13 cellular contexts compared by ENCODE assay signal in genomic region chr10:123133511-123133910, GRCh38. TPM values are rescaled to one million over a fixed set of nuclear protein-coding genes. Genes with fewer than 3 reads are reported as not detected.
DNase-seq lines count a peak whose midpoint lies in the region; ATAC-seq, FAIRE-seq and TF ChIP-seq lines count a peak whose summit lies in the region.
"Had no signal": no experiment of that assay in that cellular context is flagged by ENCODE, and none has a peak within 500 bp of the region (broad histone marks: within the 10 kb centered on the region; RNA-seq: fewer than 3 reads in every experiment).

No MANE protein-coding gene starts in this region.

- H3K36me3 ChIP-seq in KMS-11 (ENCODE audit: insufficient read depth) (no peaks in the 10 kb centered on the region), hepatocyte (replicated peaks; ENCODE audit: insufficient read depth, low read depth) (no peaks in the 10 kb centered on the region), transverse colon (no peaks in the 10 kb centered on the region)

- no peak overlapping the region for H3K4me3 ChIP-seq in KMS-11 (IDR thresholded peaks at IDR 0.05; ENCODE audit: insufficient read depth, low read depth, low read length)
- H3K4me3 ChIP-seq in hepatocyte = no peak overlapping the region
- no peak overlapping the region for H3K4me3 ChIP-seq in transverse colon

- H3K4me1 ChIP-seq in KMS-11 (ENCODE audit: low read depth, poor library complexity, severe bottlenecking) = no peaks in the 10 kb centered on the region
- H3K4me1 ChIP-seq in hepatocyte (ENCODE audit: insufficient read depth) = peaks cover 16% of the 10 kb centered on the region
- peaks cover 22 to 47% (median 40%) of the 10 kb centered on the region in 4 donors for H3K4me1 ChIP-seq in transverse colon

- TF ChIP-seq CTCF in KMS-11 (conservative IDR thresholded peaks at IDR 0.05; ENCODE audit: low read depth, low read length) (no peak), hepatocyte (IDR thresholded peaks at IDR 0.05; ENCODE audit: poor library complexity) (no peak), transverse colon (IDR thresholded peaks at IDR 0.05) (no peak)

- H3K9me3 Mint-ChIP-seq in activated T-cell treated with anti-CD3 and anti-CD28 coated beads, Interleukin-2, amount 50 U/mL, for 4 hours = no peaks in the 10 kb centered on the region
- peaks cover 0 to 3% of the 10 kb centered on the region in 2 donors for H3K9me3 Mint-ChIP-seq in stimulated activated naive B cell treated with anti-CD40 and anti-IgM and Interleukin-4, amounts not matched to agents 10 μg/mL and 1 μg/mL and 100 μg/mL, for 72 hours
- H3K9me3 Mint-ChIP-seq: activated T-helper 1 cell treated with anti-CD3 and anti-CD28 coated beads, Interleukin-12 subunit alpha, Interleukin-12 subunit beta, Interleukin-2, Interleukin-4 antibody, amounts not matched to agents 30 ng/mL and 10 ng/mL and 1 ng/mL, durations not matched to agents 14 hours and 24 hours and 36 hours had no signal

- ATAC-seq in activated T-cell treated with anti-CD3 and anti-CD28 coated beads, Interleukin-2, amount 50 U/mL, for 4 hours = no peak
- no peak for ATAC-seq in stimulated activated naive B cell treated with anti-CD40 and anti-IgM and Interleukin-4, amounts not matched to agents 10 μg/mL and 1 μg/mL and 100 μg/mL, for 72 hours (replicated peaks)

- H3K4me2 ChIP-seq in KMS-11 = peak overlapping the region; percentile 18; the same call in 1 of the 2 replicates
- H3K4me2 ChIP-seq in hepatocyte = peak overlapping the region; percentile 84

- H3K79me2 ChIP-seq in KMS-11 (ENCODE audit: insufficient read depth, low read depth) = no peaks in the 10 kb centered on the region
- no peaks in the 10 kb centered on the region for H3K79me2 ChIP-seq in hepatocyte

- H2AFZ ChIP-seq in KMS-11 (ENCODE audit: low read depth) (peak overlapping the region; percentile 44; the same call in 1 of the 2 replicates), hepatocyte (no peak overlapping the region)

- no peak overlapping the region for H3K9ac ChIP-seq in KMS-11

- FAIRE-seq in GM12892 (lab: Jason Lieb, UNC) = no peak
- FAIRE-seq: colon had no signal

- in situ Hi-C loops in transverse colon (cut with MboI; ENCODE audit: low pct_ligation_motif_present in 1 of 4, low pct_unique_long_range_greater_than_20kb in 1 of 4, low sequenced_read_pairs in 3 of 4) = loop anchor here in 1 of 4 donors (25.0 kb wide), 1 partner anchor 429 kb away; no protein-coding TSS in a partner anchor

- 4% methylated on average over 25 of the region's 25 CpGs for WGBS in hepatocyte (ENCODE audit: low lambda C conversion rate, missing lambda C conversion rate)
- WGBS in transverse colon (ENCODE audit: low coverage in 1 of 2), 2 donors = 17% methylated on average over 24 of the region's 25 CpGs; no CpG with 5 or more reads in 1 of the 2 donors

- no peaks in the 10 kb centered on the region for H3K9me2 ChIP-seq in hepatocyte (replicated peaks; ENCODE audit: insufficient read depth)

- H3K36me3 Mint-ChIP-seq in activated T-cell treated with anti-CD3 and anti-CD28 coated beads, Interleukin-2, amount 50 U/mL, for 4 hours (ENCODE audit: insufficient read depth) = no peaks in the 10 kb centered on the region
- peaks cover 4 to 6% of the 10 kb centered on the region in 2 donors for H3K36me3 Mint-ChIP-seq in stimulated activated naive B cell treated with anti-CD40 and anti-IgM and Interleukin-4, amounts not matched to agents 10 μg/mL and 1 μg/mL and 100 μg/mL, for 72 hours

- DNase-seq in activated T-cell treated with anti-CD3 and anti-CD28 coated beads, Interleukin-2, amount 50 U/mL, for 4 hours = no peak
- DNase-seq in activated T-cell treated with anti-CD3 and anti-CD28 coated beads, Interleukin-2, amount 50 U/mL, for 48 hours = no peak
- DNase-seq in hepatocyte (ENCODE audit: low spot score) (no peak), transverse colon (no peak), AG20443 (ENCODE audit: low spot score) (no peak), GM12892 (ENCODE audit: insufficient read length) (no peak)
- no peak for DNase-seq in stimulated activated naive B cell treated with anti-CD40 and anti-IgM and Interleukin-4, amounts not matched to agents 10 μg/mL and 1 μg/mL and 100 μg/mL, for 72 hours
- DNase-seq: AML-193 had no signal

- H3K27me3 Mint-ChIP-seq in activated T-cell treated with anti-CD3 and anti-CD28 coated beads, Interleukin-2, amount 50 U/mL, for 4 hours (ENCODE audit: low read depth) = peaks cover 74% of the 10 kb centered on the region
- peaks cover 72 to 78% of the 10 kb centered on the region in 2 donors for H3K27me3 Mint-ChIP-seq in stimulated activated naive B cell treated with anti-CD40 and anti-IgM and Interleukin-4, amounts not matched to agents 10 μg/mL and 1 μg/mL and 100 μg/mL, for 72 hours

- H3K27ac Mint-ChIP-seq in stimulated activated naive B cell treated with anti-CD40 and anti-IgM and Interleukin-4, amounts not matched to agents 10 μg/mL and 1 μg/mL and 100 μg/mL, for 72 hours = peak overlapping the region; percentile 90

- intact Hi-C loops in transverse colon (cut with DNase I; ENCODE audit: low total_unique reads) = loop anchor here (5.0 kb wide), 1 partner anchor 424 kb away; no protein-coding TSS in a partner anchor

- TF ChIP-seq POLR2A in transverse colon (IDR thresholded peaks at IDR 0.05) (no peak), GM12892 (IDR thresholded peaks at IDR 0.05; ENCODE audit: low read depth, low read length) (no peak; the same call in 1 of the 2 replicates)

- no peaks in the 10 kb centered on the region for H3K9me3 ChIP-seq in hepatocyte (ENCODE audit: low read depth)
- no peaks in the 10 kb centered on the region for H3K9me3 ChIP-seq in transverse colon

- H3K27ac ChIP-seq in KMS-11 = no peak overlapping the region
- no peak overlapping the region for H3K27ac ChIP-seq in hepatocyte
- H3K27ac ChIP-seq in transverse colon = no peak overlapping the region

- H3K27me3 ChIP-seq in KMS-11 (ENCODE audit: insufficient read depth, low read depth) (no peaks in the 10 kb centered on the region), hepatocyte (peaks cover 96% of the 10 kb centered on the region), transverse colon (peaks cover 100% of the 10 kb centered on the region)

- no peak for TF ChIP-seq EP300 in transverse colon (IDR thresholded peaks at IDR 0.05; ENCODE audit: low read depth)

- H3K4me3 Mint-ChIP-seq in activated T-cell treated with anti-CD3 and anti-CD28 coated beads, Interleukin-2, amount 50 U/mL, for 4 hours = peak overlapping the region; percentile 67
- H3K4me3 Mint-ChIP-seq in stimulated activated naive B cell treated with anti-CD40 and anti-IgM and Interleukin-4, amounts not matched to agents 10 μg/mL and 1 μg/mL and 100 μg/mL, for 72 hours = peak overlapping the region in 1 of 2 donors; percentile 17

- H4K20me1 ChIP-seq in KMS-11 (ENCODE audit: insufficient read depth) = no peaks in the 10 kb centered on the region
- H4K20me1 ChIP-seq in hepatocyte (ENCODE audit: insufficient read depth, poor library complexity, severe bottlenecking) = no peaks in the 10 kb centered on the region

- peaks cover 36% of the 10 kb centered on the region for H3K4me1 Mint-ChIP-seq in activated T-cell treated with anti-CD3 and anti-CD28 coated beads, Interleukin-2, amount 50 U/mL, for 4 hours (ENCODE audit: low read depth)
- H3K4me1 Mint-ChIP-seq in stimulated activated naive B cell treated with anti-CD40 and anti-IgM and Interleukin-4, amounts not matched to agents 10 μg/mL and 1 μg/mL and 100 μg/mL, for 72 hours = peaks cover 16 to 34% of the 10 kb centered on the region in 2 donors

RNA-seq across cellular contexts. Expression of gene HMX3, which starts 2.3 kb away (rescaled TPM):
- total RNA-seq in activated T-cell treated with anti-CD3 and anti-CD28 coated beads, Interleukin-2, amount 50 U/mL, for 4 hours = under 1 TPM in 1 of 3 donors, not detected in 2; 0.16 TPM
- total RNA-seq in hepatocyte (not detected in 2 replicates), transverse colon (1 to 10 TPM in 2 of 4 donors, not detected in 2; 1.2 to 1.7 TPM)
- polyA plus RNA-seq in hepatocyte = not detected in 2 replicates
- 0.47 TPM for polyA plus RNA-seq in GM12892 (2012; ENCODE audit: missing spikeins)
- total RNA-seq: activated T-helper 1 cell treated with anti-CD3 and anti-CD28 coated beads, Interleukin-12 subunit alpha, Interleukin-12 subunit beta, Interleukin-2, Interleukin-4 antibody, amounts not matched to agents 30 ng/mL and 10 ng/mL and 1 ng/mL, durations not matched to agents 14 hours and 24 hours and 36 hours; lung microvascular endothelial cell; right cardiac atrium had no signal
- polyA plus RNA-seq: right cardiac atrium had no signal

RNA-seq across cellular contexts. Expression of gene HMX2, which starts 14.4 kb away (rescaled TPM):
- under 1 TPM in 1 of 3 donors, not detected in 2; 0.11 TPM for total RNA-seq in activated T-cell treated with anti-CD3 and anti-CD28 coated beads, Interleukin-2, amount 50 U/mL, for 4 hours
- total RNA-seq in hepatocyte (not detected in 2 replicates), transverse colon (under 1 TPM in 2 of 4 donors, not detected in 2; 0.41 to 0.64 TPM)
- polyA plus RNA-seq in hepatocyte = not detected in 2 replicates
- polyA plus RNA-seq in GM12892 (2012; ENCODE audit: missing spikeins) = 3.0 TPM
- total RNA-seq: activated T-helper 1 cell treated with anti-CD3 and anti-CD28 coated beads, Interleukin-12 subunit alpha, Interleukin-12 subunit beta, Interleukin-2, Interleukin-4 antibody, amounts not matched to agents 30 ng/mL and 10 ng/mL and 1 ng/mL, durations not matched to agents 14 hours and 24 hours and 36 hours; lung microvascular endothelial cell; right cardiac atrium had no signal
- polyA plus RNA-seq: right cardiac atrium had no signal

RNA-seq across cellular contexts. Expression of gene BUB3, which starts 20.7 kb away (rescaled TPM):
- total RNA-seq in activated T-cell treated with anti-CD3 and anti-CD28 coated beads, Interleukin-2, amount 50 U/mL, for 4 hours = 100 to 1,000 TPM; 169 to 185 (median 173) TPM
- total RNA-seq in hepatocyte (113 and 131 TPM in 2 replicates), transverse colon (10 to 100 TPM; 22.1 to 91.1 (median 54.9) TPM)
- polyA plus RNA-seq in hepatocyte = 81.1 and 92.0 TPM in 2 replicates
- polyA plus RNA-seq in GM12892 (2012; ENCODE audit: missing spikeins) = 165 TPM
